23 cellular contexts compared by ENCODE assay signal in genomic region chr1:91533625-91534024, GRCh38.
"Had no signal": no experiment of that assay in that cellular context is flagged by ENCODE, and none has a peak within 500 bp of the region (broad histone marks: within the 10 kb centered on the region; RNA-seq: fewer than 3 reads in every experiment).

No MANE protein-coding gene starts in this region.

- H3K36me3 ChIP-seq: heart left ventricle, ovary, right atrium auricular region, suprapubic skin, thyroid gland had no signal

- H3K4me3 Mint-ChIP-seq: naive B cell, neural crest cell, type B pancreatic cell had no signal

- ATAC-seq: esophagus mucosa; heart left ventricle; stimulated activated naive CD8-positive, alpha-beta T cell treated with anti-CD3 and anti-CD28 coated beads, Interleukin-15, Interleukin-2, amounts not matched to agents 100 U/mL and 50 U/mL, for 24 hours had no signal

- H3K27me3 ChIP-seq: dorsolateral prefrontal cortex, heart left ventricle, ovary, right atrium auricular region, suprapubic skin, thyroid gland had no signal

- DNase-seq: cortex of kidney; dorsolateral prefrontal cortex; effector CD8-positive, alpha-beta T cell; heart left ventricle; hippocampal formation; kidney glomerular epithelial cell; mesendoderm; naive B cell; nucleus accumbens; ovary; stimulated activated CD4-positive, alpha-beta T cell treated with anti-CD3 and anti-CD28 coated beads, Interleukin-2, amount 100 ng/mL, for 48 hours; stimulated activated naive CD8-positive, alpha-beta T cell treated with anti-CD3 and anti-CD28 coated beads, Interleukin-15, Interleukin-2, amounts not matched to agents 100 U/mL and 50 U/mL, for 24 hours; thyroid gland had no signal

- H3K9me3 Mint-ChIP-seq: naive B cell, neural crest cell, type B pancreatic cell had no signal

- FAIRE-seq: endometrium, frontal cortex, islet of Langerhans, urothelium cell line had no signal

- H3K27me3 Mint-ChIP-seq: naive B cell, type B pancreatic cell had no signal

- H3K9me3 ChIP-seq: heart left ventricle, ovary, right atrium auricular region, suprapubic skin, thyroid gland had no signal

- H3K4me3 ChIP-seq: dorsolateral prefrontal cortex, heart left ventricle, ovary, right atrium auricular region, smooth muscle cell, suprapubic skin, thyroid gland had no signal

- H3K27ac Mint-ChIP-seq: naive B cell, type B pancreatic cell had no signal

- H3K27ac ChIP-seq: dorsolateral prefrontal cortex, heart left ventricle, ovary, right atrium auricular region, suprapubic skin, thyroid gland had no signal

- H3K4me1 ChIP-seq: thyroid gland had no signal

- H3K36me3 Mint-ChIP-seq: naive B cell had no signal
